19 cellular contexts compared by ENCODE assay signal in genomic region chr15:33766329-33766728, GRCh38.
DNase-seq lines count a peak whose midpoint lies in the region; ATAC-seq, FAIRE-seq and TF ChIP-seq lines count a peak whose summit lies in the region.
"Had no signal": no experiment of that assay in that cellular context is flagged by ENCODE, and none has a peak within 500 bp of the region (broad histone marks: within the 10 kb centered on the region; RNA-seq: fewer than 3 reads in every experiment).

No MANE protein-coding gene starts in this region.

- 78% methylated on average over 6 of the region's 6 CpGs; no CpG with 5 or more reads in 1 of the 2 experiments for WGBS in H1 (ENCODE audit: extremely low coverage in 1 of 2, insufficient coverage in 1 of 2, insufficient read length in 1 of 2, insufficient replicate concordance in 2 of 2, low coverage in 1 of 2, low lambda C conversion rate in 2 of 2, missing lambda C conversion rate in 1 of 2), 2 experiments

- no peak overlapping the region for H4K8ac ChIP-seq in H1 (ENCODE audit: extremely low read depth, insufficient read depth, low read length)

- no peak overlapping the region for H2BK5ac ChIP-seq in H1 (ENCODE audit: low read depth, low read length)

- H3K23ac ChIP-seq in H1 (ENCODE audit: insufficient read length) = no peak overlapping the region

- no peak overlapping the region for H3K4me2 ChIP-seq in H1 (ENCODE audit: insufficient read depth in 1 of 2, low read depth in 2 of 2, low read length in 2 of 2)

- H2BK12ac ChIP-seq in H1 (ENCODE audit: low read depth, low read length) = no peak overlapping the region

- no peak overlapping the region for H2BK15ac ChIP-seq in H1 (ENCODE audit: low read length)

- TF ChIP-seq CTCF in RWPE2 (IDR thresholded peaks at IDR 0.05; ENCODE audit: poor library complexity, severe bottlenecking) = peak; percentile 30
- TF ChIP-seq CTCF in H1 (IDR thresholded peaks at IDR 0.05; ENCODE audit: control extremely low read depth in 1 of 3, insufficient read depth in 1 of 3, low read depth in 1 of 3, low read length in 3 of 3) = peak in 1 of 3 experiments; percentile 12; a peak in 1 of 4 replicates
- peak; percentile 16 for TF ChIP-seq CTCF in retinal pigment epithelial cell (conservative IDR thresholded peaks at IDR 0.05; ENCODE audit: low read depth, low read length)

- CTCF ChIA-PET in H1 (lab: Charles Lee; ENCODE audit: partially characterized antibody) = interaction anchor here (0.6 to 3.6 kb wide), 6 partner anchors 23 to 228 kb away, joined by 3 to 13 read pairs (median 4); no protein-coding TSS in a partner anchor

- no peaks in the 10 kb centered on the region for H3K9me3 ChIP-seq in RWPE2 (ENCODE audit: severe bottlenecking)
- H3K9me3 ChIP-seq in H1 (ENCODE audit: insufficient read depth in 2 of 2, low read depth in 1 of 2, low read length in 1 of 2) = no peaks in the 10 kb centered on the region

- FAIRE-seq in H1 (lab: Jason Lieb, UNC) = no peak
- FAIRE-seq in frontal cortex (lab: Jason Lieb, UNC) = no peak
- FAIRE-seq: endometrium had no signal

- H2AFZ ChIP-seq in H1 (ENCODE audit: low read length) = peak overlapping the region; percentile 92

- H3K18ac ChIP-seq in H1 (ENCODE audit: extremely low read depth, low read length) = no peak overlapping the region

- H3K14ac ChIP-seq in H1 (ENCODE audit: insufficient read length) = no peak overlapping the region

- ATAC-seq in RWPE2 (ENCODE audit: low read depth) = no peak
- ATAC-seq: activated CD4-positive, CD25-positive, alpha-beta regulatory T cell treated with anti-CD3 and anti-CD28 coated beads, Interleukin-2, amount 50 U/mL, for 24 hours had no signal

- H4K5ac ChIP-seq in H1 (ENCODE audit: insufficient read length, low read depth, low read length) = no peak overlapping the region

- H2BK120ac ChIP-seq in H1 (replicated peaks; ENCODE audit: low read depth, low read length) = no peak overlapping the region

- H3K79me1 ChIP-seq in H1 (ENCODE audit: low read depth, low read length) = no peaks in the 10 kb centered on the region

- H3K23me2 ChIP-seq in H1 (ENCODE audit: low read depth, low read length) = no peaks in the 10 kb centered on the region

- H3K27me3 ChIP-seq in RWPE2 (ENCODE audit: insufficient read depth, poor library complexity, severe bottlenecking) (peaks cover 10% of the 10 kb centered on the region), H1 (replicated peaks in 1 of 4; ENCODE audit: control insufficient read depth in 3 of 4, extremely low read depth in 1 of 4, insufficient read depth in 3 of 4, low read length in 3 of 4) (no peaks in the 10 kb centered on the region)

- H3K79me2 ChIP-seq in H1 (ENCODE audit: control insufficient read depth in 1 of 2, insufficient read depth in 2 of 2, low read length in 2 of 2) = no peaks in the 10 kb centered on the region

- no peak overlapping the region for H2AK5ac ChIP-seq in H1 (ENCODE audit: low read depth, low read length)

- no peak overlapping the region for H3K4me3 ChIP-seq in RWPE2 (ENCODE audit: severe bottlenecking)
- H3K4me3 ChIP-seq in H1 (ENCODE audit: extremely low read depth in 1 of 4, insufficient read depth in 2 of 4, low read depth in 3 of 4, low read length in 4 of 4) = no peak overlapping the region
- H3K4me3 ChIP-seq in retinal pigment epithelial cell (ENCODE audit: low read length) = no peak overlapping the region

- POLR2A ChIA-PET in H1 (lab: Charles Lee; ENCODE audit: partially characterized antibody) = no interaction called here

- TF ChIP-seq RAD21 in H1 (IDR thresholded peaks at IDR 0.05 in 1 of 2, conservative IDR thresholded peaks at IDR 0.05 in 1 of 2; ENCODE audit: low read depth in 2 of 2, low read length in 2 of 2) = peak; percentile 21 to 22; a peak in 3 of 4 replicates

- H4K91ac ChIP-seq in H1 (replicated peaks; ENCODE audit: insufficient read length, low read length) = no peak overlapping the region

- H2BK20ac ChIP-seq in H1 (ENCODE audit: low read length) = no peak overlapping the region

- no peak overlapping the region for H3K56ac ChIP-seq in H1 (replicated peaks; ENCODE audit: insufficient read length, low read depth, low read length)

- DNase-seq in DMS53 (lab: John Stamatoyannopoulos, UW) (peak; percentile 10), DMS53 treated with DMSO at 0.1 percent for 48 hours (lab: John Stamatoyannopoulos, UW; ENCODE audit: unreplicated experiment) (no peak), RWPE2 (ENCODE audit: low spot score) (no peak), H1 (ENCODE audit: low read depth in 1 of 2, low spot score in 2 of 2) (no peak), retinal pigment epithelial cell (ENCODE audit: low read depth) (no peak), DMS 273 treated with DMSO at 0.1 percent for 48 hours (lab: John Stamatoyannopoulos, UW) (no peak), frontal cortex (ENCODE audit: low spot score in 2 of 2) (no peak), activated gamma-delta T cell treated with Interleukin-2 at 50 U/mL for 16 hours (no peak)
- DNase-seq: cerebellar nuclear complex; DMS79 treated with DMSO at 0.1 percent for 48 hours; foreskin melanocyte; midbrain; NCI-H1694 treated with DMSO at 0.1 percent for 48 hours; NCI-H510A; SIG-M5; stimulated activated CD4-positive, alpha-beta T cell treated with anti-CD3 and anti-CD28 coated beads, Interleukin-12 subunit alpha, Interleukin-12 subunit beta, amount 100 ng/mL, for 4 hours had no signal

- no peak overlapping the region for H3K9ac ChIP-seq in H1 (replicated peaks in 1 of 4; ENCODE audit: extremely low read depth in 1 of 4, low read depth in 3 of 4, low read length in 3 of 4)

- no peak for TF ChIP-seq EP300 in H1 (IDR thresholded peaks at IDR 0.05; ENCODE audit: borderline replicate concordance in 1 of 2, low read depth in 2 of 2, low read length in 2 of 2)

- no peak for TF ChIP-seq POLR2A in H1 (IDR thresholded peaks at IDR 0.05; ENCODE audit: control extremely low read depth in 1 of 2, low read depth in 2 of 2, low read length in 2 of 2)

- H3K4me1 ChIP-seq in RWPE2 (ENCODE audit: insufficient read depth, poor library complexity, severe bottlenecking) (no peaks in the 10 kb centered on the region), H1 (replicated peaks in 1 of 4; ENCODE audit: control insufficient read depth in 3 of 4, insufficient read depth in 4 of 4, low read length in 3 of 4) (no peaks in the 10 kb centered on the region; a peak in 2 of 7 replicates)

- H3K36me3 ChIP-seq in RWPE2 (ENCODE audit: low read depth) = no peaks in the 10 kb centered on the region
- H3K36me3 ChIP-seq in H1 (ENCODE audit: control insufficient read depth in 2 of 4, insufficient read depth in 4 of 4, low read length in 3 of 4) = no peaks in the 10 kb centered on the region

- no peak overlapping the region for H3K27ac ChIP-seq in RWPE2 (ENCODE audit: poor library complexity, severe bottlenecking)
- no peak overlapping the region for H3K27ac ChIP-seq in H1 (ENCODE audit: low read depth, low read length)
- H3K27ac ChIP-seq: 22Rv1 had no signal

- H3K4ac ChIP-seq in H1 (replicated peaks; ENCODE audit: insufficient read length, low read depth, low read length) = no peak overlapping the region

- no peaks in the 10 kb centered on the region for H4K20me1 ChIP-seq in H1 (replicated peaks in 1 of 2; ENCODE audit: control insufficient read depth in 1 of 2, insufficient read depth in 2 of 2, low read length in 2 of 2)

TF ChIP-seq in H1, 55 proteins besides CTCF, POLR2A, EP300 and RAD21 (continues in another document):
- TF ChIP-seq RXRA (IDR thresholded peaks at IDR 0.05; ENCODE audit: insufficient read depth, low read depth, low read length) (no peak), SRF (IDR thresholded peaks at IDR 0.05; ENCODE audit: low read depth, low read length) (no peak), JUN (IDR thresholded peaks at IDR 0.05; ENCODE audit: low read depth, low read length) (no peak), BACH1 (IDR thresholded peaks at IDR 0.05; ENCODE audit: low read length) (no peak), HDAC6 (IDR thresholded peaks at IDR 0.05; ENCODE audit: low read depth, low read length) (no peak), YY1 (IDR thresholded peaks at IDR 0.05; ENCODE audit: low read depth, low read length) (no peak), ATF2 (IDR thresholded peaks at IDR 0.05; ENCODE audit: low read length) (no peak), POU5F1 (IDR thresholded peaks at IDR 0.05; ENCODE audit: low read depth, low read length) (no peak), SP2 (IDR thresholded peaks at IDR 0.05; ENCODE audit: low read length) (no peak), SIX5 (IDR thresholded peaks at IDR 0.05; ENCODE audit: low read depth, low read length) (no peak), FOSL1 (IDR thresholded peaks at IDR 0.05; ENCODE audit: insufficient read depth, low read depth, low read length) (no peak), KDM1A (IDR thresholded peaks at IDR 0.05; ENCODE audit: borderline replicate concordance, low read length) (no peak), CBX5 (IDR thresholded peaks at IDR 0.05; ENCODE audit: low read depth, low read length) (no peak), SP1 (IDR thresholded peaks at IDR 0.05; ENCODE audit: low read depth, low read length) (no peak)
